In genomic region chr7:112122835-112123234, GRCh38 we compare ENCODE assay signal across 26 cellular contexts.
"Had no signal": no experiment of that assay in that cellular context is flagged by ENCODE, and none has a peak within 500 bp of the region (broad histone marks: within the 10 kb centered on the region; RNA-seq: fewer than 3 reads in every experiment).

No MANE protein-coding gene starts in this region.

- H3K4me3 Mint-ChIP-seq: activated B cell treated with CpG ODN at 0.5 μM for 24 hours; activated CD4-positive, alpha-beta T cell treated with anti-CD3 and anti-CD28 coated beads, Interleukin-2, amount 10 ng/mL, durations not matched to agents 24 days and 14 days; activated naive CD4-positive, alpha-beta T cell treated with anti-CD3 and anti-CD28 coated beads for 36 hours; activated naive CD8-positive, alpha-beta T cell; activated T-cell treated with anti-CD3 and anti-CD28 coated beads, Interleukin-2, amount 50 U/mL, for 4 hours; T-cell had no signal

- H3K27me3 Mint-ChIP-seq: activated B cell treated with CpG ODN at 0.5 μM for 24 hours; activated CD4-positive, alpha-beta T cell treated with anti-CD3 and anti-CD28 coated beads, Interleukin-2, amount 10 ng/mL, durations not matched to agents 24 days and 14 days; activated naive CD8-positive, alpha-beta T cell; T-cell had no signal

- DNase-seq: activated B cell treated with CpG ODN at 0.5 μM for 24 hours; activated CD4-positive, alpha-beta T cell treated with anti-CD3 and anti-CD28 coated beads for 1 hour; activated CD4-positive, alpha-beta T cell treated with anti-CD3 and anti-CD28 coated beads, Interleukin-2, amount 10 ng/mL, durations not matched to agents 24 days and 14 days; activated CD4-positive, alpha-beta T cell treated with anti-CD3 and anti-CD28 coated beads, Interleukin-2, amount 50 U/mL, for 48 hours; activated gamma-delta T cell; activated naive CD4-positive, alpha-beta T cell treated with anti-CD3 and anti-CD28 coated beads for 36 hours; activated T-cell treated with anti-CD3 and anti-CD28 coated beads, Interleukin-2, amount 50 U/mL, for 4 hours; amygdala; brain microvascular endothelial cell; NCI-H1048; NCI-H146; NCI-H187 treated with DMSO at 0.1 percent for 48 hours; NCI-H2081 treated with DMSO at 0.1 percent for 48 hours; NCI-H446; NCI-H524; NCI-H748 treated with DMSO at 0.1 percent for 48 hours; NK-92 treated with Interleukin-12 subunit alpha and Interleukin-12 subunit beta, amount 100 ng/mL, for 24 hours; OCI-M1; RPMI8226; T-cell; T-helper 2 cell; T1000 had no signal

- ATAC-seq: activated T-cell treated with anti-CD3 and anti-CD28 coated beads, Interleukin-2, amount 50 U/mL, for 4 hours; Panc1; Right ventricle myocardium inferior; T-cell had no signal

- H3K4me1 Mint-ChIP-seq: activated B cell treated with CpG ODN at 0.5 μM for 24 hours; activated CD4-positive, alpha-beta T cell treated with anti-CD3 and anti-CD28 coated beads, Interleukin-2, amount 10 ng/mL, durations not matched to agents 24 days and 14 days; T-cell had no signal

- H3K27ac ChIP-seq: brain microvascular endothelial cell, SK-N-MC had no signal

- H3K4me3 ChIP-seq: SK-N-MC had no signal

- H3K36me3 ChIP-seq: brain microvascular endothelial cell had no signal

- H3K27ac Mint-ChIP-seq: activated B cell treated with CpG ODN at 0.5 μM for 24 hours; activated CD4-positive, alpha-beta T cell treated with anti-CD3 and anti-CD28 coated beads, Interleukin-2, amount 10 ng/mL, durations not matched to agents 24 days and 14 days; activated naive CD4-positive, alpha-beta T cell treated with anti-CD3 and anti-CD28 coated beads for 36 hours; activated naive CD8-positive, alpha-beta T cell; T-cell had no signal

- H3K36me3 Mint-ChIP-seq: activated naive CD8-positive, alpha-beta T cell; T-cell had no signal

- H3K9me3 Mint-ChIP-seq: activated B cell treated with CpG ODN at 0.5 μM for 24 hours; activated CD4-positive, alpha-beta T cell treated with anti-CD3 and anti-CD28 coated beads, Interleukin-2, amount 10 ng/mL, durations not matched to agents 24 days and 14 days; activated naive CD4-positive, alpha-beta T cell treated with anti-CD3 and anti-CD28 coated beads for 36 hours; activated T-cell treated with anti-CD3 and anti-CD28 coated beads, Interleukin-2, amount 50 U/mL, for 4 hours; T-cell had no signal

- H3K27me3 ChIP-seq: brain microvascular endothelial cell had no signal
